23 cellular contexts compared by ENCODE assay signal in the genomic region with DNA sequence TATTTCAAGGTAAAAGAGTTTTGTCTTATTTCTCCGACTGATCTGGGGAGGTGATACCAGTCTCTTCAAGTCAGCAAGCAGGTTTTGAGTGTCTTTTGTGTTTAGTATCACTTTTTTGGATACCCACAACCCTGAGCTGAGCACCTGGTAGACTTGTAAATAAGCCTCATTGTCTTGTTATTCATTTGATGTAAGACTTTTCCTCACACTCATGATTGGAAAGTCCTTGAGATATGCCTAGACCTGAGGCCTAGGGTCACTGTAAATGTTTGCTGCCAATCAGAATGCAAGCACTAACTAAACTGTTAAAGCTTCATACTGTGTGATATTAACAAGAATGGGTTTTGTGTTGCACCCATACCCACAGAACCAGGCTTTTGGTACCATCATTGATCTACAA.
DNase-seq lines count a peak whose midpoint lies in the region; ATAC-seq, FAIRE-seq and TF ChIP-seq lines count a peak whose summit lies in the region.
"Had no signal": no experiment of that assay in that cellular context is flagged by ENCODE, and none has a peak within 500 bp of the region (broad histone marks: within the 10 kb centered on the region; RNA-seq: fewer than 3 reads in every experiment).

No MANE protein-coding gene starts in this region.

- H3K4me3 Mint-ChIP-seq in CD8-positive, alpha-beta T cell: no peak overlapping the region
- H3K4me3 Mint-ChIP-seq: CD4-positive, alpha-beta T cell; CD8-positive, alpha-beta memory T cell had no signal

- DNase-seq in CD8-positive, alpha-beta T cell: no peak
- DNase-seq in Karpas-422 (no peak), bronchial epithelial cell (ENCODE audit: low read depth) (no peak), esophagus muscularis mucosa (ENCODE audit: extremely low spot score) (peak; percentile 62), sciatic nerve (ENCODE audit: low spot score) (no peak)
- no peak for DNase-seq in activated naive CD4-positive, alpha-beta T cell treated with Interleukin-2 at 50 U/mL for 16 hours
- DNase-seq: 8988T; ACHN; BE2C; Calu3; CD4-positive, alpha-beta T cell; CD8-positive, alpha-beta memory T cell; COR-L47; DMS79 treated with DMSO at 0.1 percent for 48 hours; GF-D8 had no signal

- H3K36me3 Mint-ChIP-seq in CD8-positive, alpha-beta T cell: peaks cover 75% of the 10 kb centered on the region

- peak overlapping the region; percentile 24 for H3K27ac Mint-ChIP-seq in CD8-positive, alpha-beta T cell
- H3K27ac Mint-ChIP-seq: CD4-positive, alpha-beta T cell; CD8-positive, alpha-beta memory T cell had no signal

- H4K20me1 ChIP-seq in Karpas-422 (ENCODE audit: insufficient read depth, low read depth, low read length): no peaks in the 10 kb centered on the region
- H4K20me1 ChIP-seq: BLaER1 had no signal

- no peaks in the 10 kb centered on the region for H3K79me2 ChIP-seq in Karpas-422 (ENCODE audit: low read length)

- CTCF ChIA-PET in CD8-positive, alpha-beta T cell (lab: Charles Lee): no interaction called here

- no peaks in the 10 kb centered on the region for H3K27me3 Mint-ChIP-seq in CD8-positive, alpha-beta T cell (ENCODE audit: low read depth)
- H3K27me3 Mint-ChIP-seq: CD4-positive, alpha-beta T cell had no signal

- H3K9me3 Mint-ChIP-seq in CD8-positive, alpha-beta T cell: no peaks in the 10 kb centered on the region
- H3K9me3 Mint-ChIP-seq: CD4-positive, alpha-beta T cell had no signal

- POLR2A ChIA-PET in CD8-positive, alpha-beta T cell (lab: Charles Lee): no interaction called here

- H3K27ac ChIP-seq in CD8-positive, alpha-beta T cell (ENCODE audit: low read depth, low read length): no peak overlapping the region
- H3K27ac ChIP-seq in Karpas-422 (ENCODE audit: low read length): peak overlapping the region; percentile 71
- H3K27ac ChIP-seq in esophagus muscularis mucosa (replicated peaks in 1 of 4): no peak overlapping the region
- H3K27ac ChIP-seq: BLaER1, C4-2B had no signal

- no peaks in the 10 kb centered on the region for H3K4me1 ChIP-seq in CD8-positive, alpha-beta T cell (ENCODE audit: insufficient read depth, low read length)
- H3K4me1 ChIP-seq in Karpas-422 (ENCODE audit: low read length): peaks cover 52% of the 10 kb centered on the region
- no peaks in the 10 kb centered on the region for H3K4me1 ChIP-seq in esophagus muscularis mucosa
- H3K4me1 ChIP-seq: BE2C, BLaER1 had no signal

- H3K36me3 ChIP-seq in CD8-positive, alpha-beta T cell (ENCODE audit: insufficient read depth, low read length): no peaks in the 10 kb centered on the region
- H3K36me3 ChIP-seq in Karpas-422 (ENCODE audit: insufficient read depth, low read length) (no peaks in the 10 kb centered on the region; the same call in 1 of the 2 replicates), bronchial epithelial cell (ENCODE audit: control insufficient read depth, insufficient read depth, low read length) (no peaks in the 10 kb centered on the region), esophagus muscularis mucosa (peaks cover 0 to 17% (median 0%) of the 10 kb centered on the region in 4 donors)
- H3K36me3 ChIP-seq: BE2C, BLaER1 had no signal

- H3K9ac ChIP-seq in Karpas-422 (ENCODE audit: low read length): no peak overlapping the region
- H3K9ac ChIP-seq: BLaER1 had no signal

- H3K4me1 Mint-ChIP-seq in CD8-positive, alpha-beta T cell (ENCODE audit: low read depth): peaks cover 5% of the 10 kb centered on the region
- H3K4me1 Mint-ChIP-seq: CD8-positive, alpha-beta memory T cell had no signal

- peak overlapping the region; percentile 30 for H3K4me2 ChIP-seq in Karpas-422 (ENCODE audit: low read depth, low read length, poor library complexity, severe bottlenecking)
- H3K4me2 ChIP-seq: BLaER1 had no signal

- intact Hi-C loops in CD8-positive, alpha-beta T cell (cut with DNase I, micrococcal nuclease): no loop called here
- intact Hi-C loops in esophagus muscularis mucosa (cut with DNase I) (no loop called here), sciatic nerve (cut with DNase I) (no loop called here)

- H3K27me3 ChIP-seq in CD8-positive, alpha-beta T cell (ENCODE audit: insufficient read depth, low read length): no peaks in the 10 kb centered on the region
- H3K27me3 ChIP-seq in Karpas-422 (ENCODE audit: low read length) (no peaks in the 10 kb centered on the region), bronchial epithelial cell (ENCODE audit: control insufficient read depth, insufficient read depth, low read length) (no peaks in the 10 kb centered on the region), esophagus muscularis mucosa (no peaks in the 10 kb centered on the region)
- H3K27me3 ChIP-seq: BE2C, BLaER1 had no signal

- FAIRE-seq in bronchial epithelial cell (lab: Jason Lieb, UNC): peak; percentile 55
- FAIRE-seq: A204.1, D721Med, G401.6, GM12891, GM19239 had no signal

- H3K4me3 ChIP-seq in CD8-positive, alpha-beta T cell (ENCODE audit: low read depth, low read length): no peak overlapping the region
- H3K4me3 ChIP-seq in Karpas-422 (ENCODE audit: low read length): no peak overlapping the region
- no peak overlapping the region for H3K4me3 ChIP-seq in bronchial epithelial cell (ENCODE audit: low read depth, low read length)
- no peak overlapping the region for H3K4me3 ChIP-seq in esophagus muscularis mucosa
- H3K4me3 ChIP-seq: BLaER1 had no signal

- no peak overlapping the region for H2AFZ ChIP-seq in Karpas-422 (ENCODE audit: low read length)

- no peak for TF ChIP-seq POLR2A in esophagus muscularis mucosa (IDR thresholded peaks at IDR 0.05; ENCODE audit: low read depth)

- no peak for TF ChIP-seq EP300 in esophagus muscularis mucosa (IDR thresholded peaks at IDR 0.05)

- WGBS in esophagus muscularis mucosa: 73% methylated on average over 1 of the region's 1 CpG

- H3K9me3 ChIP-seq in CD8-positive, alpha-beta T cell (ENCODE audit: low read length): no peaks in the 10 kb centered on the region
- H3K9me3 ChIP-seq in Karpas-422 (ENCODE audit: low read length) (no peaks in the 10 kb centered on the region), esophagus muscularis mucosa (no peaks in the 10 kb centered on the region)
- H3K9me3 ChIP-seq: BE2C, BLaER1 had no signal

- TF ChIP-seq CTCF in CD8-positive, alpha-beta T cell (IDR thresholded peaks at IDR 0.05): no peak
- TF ChIP-seq CTCF in bronchial epithelial cell (IDR thresholded peaks at IDR 0.05; ENCODE audit: insufficient read depth, low read length, severe bottlenecking) (no peak), esophagus muscularis mucosa (IDR thresholded peaks at IDR 0.05) (no peak)

- no peaks in the 10 kb centered on the region for H3K9me2 ChIP-seq in Karpas-422 (replicated peaks; ENCODE audit: insufficient read depth, low read length)

- ATAC-seq in CD8-positive, alpha-beta T cell: no peak
- no peak for ATAC-seq in HG02571 (IDR thresholded peaks at IDR 0.05; ENCODE audit: unreplicated experiment)
- ATAC-seq in sciatic nerve: no peak
